In genomic region chr4:973431-974397, GRCh38 we compare ENCODE assay signal across 8 cellular contexts. TPM values are rescaled to one million over a fixed set of nuclear protein-coding genes. Genes with fewer than 3 reads are reported as not detected.
DNase-seq lines count a peak whose midpoint lies in the region; ATAC-seq, FAIRE-seq and TF ChIP-seq lines count a peak whose summit lies in the region.

A gene with protein sequence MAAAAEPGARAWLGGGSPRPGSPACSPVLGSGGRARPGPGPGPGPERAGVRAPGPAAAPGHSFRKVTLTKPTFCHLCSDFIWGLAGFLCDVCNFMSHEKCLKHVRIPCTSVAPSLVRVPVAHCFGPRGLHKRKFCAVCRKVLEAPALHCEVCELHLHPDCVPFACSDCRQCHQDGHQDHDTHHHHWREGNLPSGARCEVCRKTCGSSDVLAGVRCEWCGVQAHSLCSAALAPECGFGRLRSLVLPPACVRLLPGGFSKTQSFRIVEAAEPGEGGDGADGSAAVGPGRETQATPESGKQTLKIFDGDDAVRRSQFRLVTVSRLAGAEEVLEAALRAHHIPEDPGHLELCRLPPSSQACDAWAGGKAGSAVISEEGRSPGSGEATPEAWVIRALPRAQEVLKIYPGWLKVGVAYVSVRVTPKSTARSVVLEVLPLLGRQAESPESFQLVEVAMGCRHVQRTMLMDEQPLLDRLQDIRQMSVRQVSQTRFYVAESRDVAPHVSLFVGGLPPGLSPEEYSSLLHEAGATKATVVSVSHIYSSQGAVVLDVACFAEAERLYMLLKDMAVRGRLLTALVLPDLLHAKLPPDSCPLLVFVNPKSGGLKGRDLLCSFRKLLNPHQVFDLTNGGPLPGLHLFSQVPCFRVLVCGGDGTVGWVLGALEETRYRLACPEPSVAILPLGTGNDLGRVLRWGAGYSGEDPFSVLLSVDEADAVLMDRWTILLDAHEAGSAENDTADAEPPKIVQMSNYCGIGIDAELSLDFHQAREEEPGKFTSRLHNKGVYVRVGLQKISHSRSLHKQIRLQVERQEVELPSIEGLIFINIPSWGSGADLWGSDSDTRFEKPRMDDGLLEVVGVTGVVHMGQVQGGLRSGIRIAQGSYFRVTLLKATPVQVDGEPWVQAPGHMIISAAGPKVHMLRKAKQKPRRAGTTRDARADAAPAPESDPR (minus strand): TSS chr4:973569. CDS start chr4:973482, 87 bp downstream.

- H3K4ac ChIP-seq in H1 (replicated peaks; ENCODE audit: insufficient read length, low read depth, low read length): no peak within 1 kb of the TSS
- no peak within 1 kb of the TSS for H3K4ac ChIP-seq in mesendoderm (ENCODE audit: low read depth, low read length)

- no peak within 1 kb of the TSS for H2BK5ac ChIP-seq in H1 (ENCODE audit: low read depth, low read length)
- no peak within 1 kb of the TSS for H2BK5ac ChIP-seq in mesendoderm (ENCODE audit: low read length)

- peak within 1 kb of the TSS in 1 of 4 experiments; percentile 65; a peak in 1 of 7 replicates for H3K9ac ChIP-seq in H1 (replicated peaks in 1 of 4; ENCODE audit: extremely low read depth in 1 of 4, low read depth in 3 of 4, low read length in 3 of 4)
- peak within 1 kb of the TSS; percentile 68 for H3K9ac ChIP-seq in mesendoderm (ENCODE audit: low read length)

- H3K56ac ChIP-seq in H1 (replicated peaks; ENCODE audit: insufficient read length, low read depth, low read length) (no peak within 1 kb of the TSS), mesendoderm (ENCODE audit: low read length) (peak within 1 kb of the TSS; percentile 81)

- ATAC-seq in HG02981 (IDR thresholded peaks at IDR 0.05; ENCODE audit: unreplicated experiment): peak; percentile 59

- no peak for TF ChIP-seq RAD21 in H1 (IDR thresholded peaks at IDR 0.05 in 1 of 2, conservative IDR thresholded peaks at IDR 0.05 in 1 of 2; ENCODE audit: low read depth in 2 of 2, low read length in 2 of 2)

- no peak for TF ChIP-seq POLR2A in H1 (IDR thresholded peaks at IDR 0.05; ENCODE audit: control extremely low read depth in 1 of 2, low read depth in 2 of 2, low read length in 2 of 2)

- H3K36me3 ChIP-seq in H1 (ENCODE audit: control insufficient read depth in 2 of 4, insufficient read depth in 4 of 4, low read length in 3 of 4): no peaks in the 10 kb centered on the region
- no peaks in the 10 kb centered on the region for H3K36me3 ChIP-seq in mesendoderm (ENCODE audit: control insufficient read depth, insufficient read depth, low read length)

- H3K4me2 ChIP-seq in H1 (ENCODE audit: insufficient read depth in 1 of 2, low read depth in 2 of 2, low read length in 2 of 2) (peak within 1 kb of the TSS; percentile 77 to 95), mesendoderm (ENCODE audit: low read length) (peak within 1 kb of the TSS; percentile 24)

- H3K79me2 ChIP-seq in H1 (ENCODE audit: control insufficient read depth in 1 of 2, insufficient read depth in 2 of 2, low read length in 2 of 2) (no peaks in the 10 kb centered on the region), mesendoderm (ENCODE audit: control insufficient read depth, insufficient read depth, low read length) (no peaks in the 10 kb centered on the region)

- WGBS in H1 (ENCODE audit: extremely low coverage in 1 of 2, insufficient coverage in 1 of 2, insufficient read length in 1 of 2, insufficient replicate concordance in 2 of 2, low coverage in 1 of 2, low lambda C conversion rate in 2 of 2, missing lambda C conversion rate in 1 of 2), 2 experiments: 35% methylated on average over 37 of the region's 123 CpGs; no CpG with 5 or more reads in 1 of the 2 experiments
- WGBS in mesendoderm (ENCODE audit: extremely low coverage, insufficient coverage, low lambda C conversion rate): no CpG with 5 or more reads among the region's 123 CpGs

- no peak within 1 kb of the TSS for H3K27ac ChIP-seq in H1 (ENCODE audit: low read depth, low read length)
- H3K27ac ChIP-seq in mesendoderm (ENCODE audit: low read depth, low read length): no peak within 1 kb of the TSS

- peaks cover 0 to 33% (median 24%) of the 10 kb centered on the region in 4 experiments; a peak in 5 of 7 replicates for H3K27me3 ChIP-seq in H1 (replicated peaks in 1 of 4; ENCODE audit: control insufficient read depth in 3 of 4, extremely low read depth in 1 of 4, insufficient read depth in 3 of 4, low read length in 3 of 4)
- H3K27me3 ChIP-seq in mesendoderm (ENCODE audit: insufficient read depth, low read length, poor library complexity): no peaks in the 10 kb centered on the region

- H3K14ac ChIP-seq in H1 (ENCODE audit: insufficient read length): no peak within 1 kb of the TSS

- POLR2A ChIA-PET in activated CD8-positive, alpha-beta memory T cell treated with anti-CD3 and anti-CD28 coated beads for 36 hours (lab: Charles Lee): no interaction called here
- POLR2A ChIA-PET in H1 (lab: Charles Lee; ENCODE audit: partially characterized antibody): no interaction called here

- H4K20me1 ChIP-seq in H1 (replicated peaks in 1 of 2; ENCODE audit: control insufficient read depth in 1 of 2, insufficient read depth in 2 of 2, low read length in 2 of 2): peaks cover 6 to 13% of the 10 kb centered on the region in 2 experiments

- no peak within 1 kb of the TSS for H4K91ac ChIP-seq in H1 (replicated peaks; ENCODE audit: insufficient read length, low read length)

- H3K4me3 ChIP-seq in H1 (ENCODE audit: extremely low read depth in 1 of 4, insufficient read depth in 2 of 4, low read depth in 3 of 4, low read length in 4 of 4) (peak within 1 kb of the TSS; percentile 51 to 80 (median 64)), mesendoderm (ENCODE audit: low read length) (peak within 1 kb of the TSS; percentile 49)

- peaks cover 5% of the 10 kb centered on the region; the same call in 1 of the 2 replicates for H3K23me2 ChIP-seq in H1 (ENCODE audit: low read depth, low read length)

- no peak within 1 kb of the TSS; the same call in 1 of the 2 replicates for H2AFZ ChIP-seq in H1 (ENCODE audit: low read length)

- TF ChIP-seq EP300 in H1 (IDR thresholded peaks at IDR 0.05; ENCODE audit: borderline replicate concordance in 1 of 2, low read depth in 2 of 2, low read length in 2 of 2): no peak

- FAIRE-seq in H1 (lab: Jason Lieb, UNC): no peak

- CTCF ChIA-PET in activated CD8-positive, alpha-beta memory T cell treated with anti-CD3 and anti-CD28 coated beads for 36 hours (lab: Charles Lee): no interaction called here
- CTCF ChIA-PET in H1 (lab: Charles Lee; ENCODE audit: partially characterized antibody): no interaction called here

- H3K9me3 ChIP-seq in H1 (ENCODE audit: insufficient read depth in 2 of 2, low read depth in 1 of 2, low read length in 1 of 2): peaks cover 5 to 11% of the 10 kb centered on the region in 2 experiments; a peak in 1 of 4 replicates

- no peak within 1 kb of the TSS; the same call in 1 of the 2 replicates for H3K18ac ChIP-seq in H1 (ENCODE audit: extremely low read depth, low read length)
- no peak within 1 kb of the TSS for H3K18ac ChIP-seq in mesendoderm (ENCODE audit: low read length)

- peaks cover 0 to 6% (median 2%) of the 10 kb centered on the region in 4 experiments; a peak in 3 of 7 replicates for H3K4me1 ChIP-seq in H1 (replicated peaks in 1 of 4; ENCODE audit: control insufficient read depth in 3 of 4, insufficient read depth in 4 of 4, low read length in 3 of 4)
- peaks cover 12% of the 10 kb centered on the region for H3K4me1 ChIP-seq in mesendoderm (ENCODE audit: control insufficient read depth, low read depth, low read length)

- H4K5ac ChIP-seq in H1 (ENCODE audit: insufficient read length, low read depth, low read length) (peak within 1 kb of the TSS; percentile 43), mesendoderm (ENCODE audit: low read length) (no peak within 1 kb of the TSS)

- no peak within 1 kb of the TSS; the same call in 1 of the 2 replicates for H2AK5ac ChIP-seq in H1 (ENCODE audit: low read depth, low read length)
- H2AK5ac ChIP-seq in mesendoderm (ENCODE audit: low read length): no peak within 1 kb of the TSS

- H3K79me1 ChIP-seq in H1 (ENCODE audit: low read depth, low read length) (no peaks in the 10 kb centered on the region), mesendoderm (ENCODE audit: low read length) (no peaks in the 10 kb centered on the region)

- H3K23ac ChIP-seq in H1 (ENCODE audit: insufficient read length) (no peak within 1 kb of the TSS), mesendoderm (ENCODE audit: low read length) (peak within 1 kb of the TSS; percentile 94)

- DNase-seq in NCI-H1436 (lab: John Stamatoyannopoulos, UW) (peak; percentile 50), NCI-H1436 treated with DMSO at 0.1 percent for 48 hours (lab: John Stamatoyannopoulos, UW) (no peak), NCI-H774 (lab: John Stamatoyannopoulos, UW) (peak; percentile 50), H1 (ENCODE audit: low read depth in 1 of 2, low spot score in 2 of 2) (peak in 1 of 2 experiments; percentile 90), mesendoderm (peak; percentile 78)
- peak; percentile 80 for DNase-seq in stimulated activated CD8-positive, alpha-beta memory T cell treated with anti-CD3 and anti-CD28 coated beads, Interleukin-12 subunit alpha, Interleukin-12 subunit beta, amount 100 ng/mL, for 1 hour (ENCODE audit: low read depth)

- no peak for TF ChIP-seq CTCF in H1 (IDR thresholded peaks at IDR 0.05; ENCODE audit: control extremely low read depth in 1 of 3, insufficient read depth in 1 of 3, low read depth in 1 of 3, low read length in 3 of 3)

- H4K8ac ChIP-seq in H1 (ENCODE audit: extremely low read depth, insufficient read depth, low read length): peak within 1 kb of the TSS; percentile 85
- H4K8ac ChIP-seq in mesendoderm (ENCODE audit: low read depth, low read length): no peak within 1 kb of the TSS

- H2BK120ac ChIP-seq in H1 (replicated peaks; ENCODE audit: low read depth, low read length): no peak within 1 kb of the TSS
- H2BK120ac ChIP-seq in mesendoderm (ENCODE audit: low read depth, low read length): no peak within 1 kb of the TSS

- no peak within 1 kb of the TSS for H2BK12ac ChIP-seq in H1 (ENCODE audit: low read depth, low read length)

- H2BK15ac ChIP-seq in H1 (ENCODE audit: low read length): no peak within 1 kb of the TSS
- H2BK15ac ChIP-seq in mesendoderm (replicated peaks; ENCODE audit: low read depth): no peak within 1 kb of the TSS

- H2BK20ac ChIP-seq in H1 (ENCODE audit: low read length): no peak within 1 kb of the TSS

TF ChIP-seq in H1, 55 proteins besides CTCF, POLR2A, EP300 and RAD21 (continues in another document):
- no peak for TF ChIP-seq RXRA (IDR thresholded peaks at IDR 0.05; ENCODE audit: insufficient read depth, low read depth, low read length)
- no peak for TF ChIP-seq HDAC2 (IDR thresholded peaks at IDR 0.05; ENCODE audit: borderline replicate concordance in 1 of 2, low read depth in 2 of 2, low read length in 2 of 2)

RNA-seq across cellular contexts. Expression of the gene that starts here (rescaled TPM):
- 10 to 100 TPM; 15.0 to 15.3 TPM for total RNA-seq in activated CD8-positive, alpha-beta memory T cell treated with anti-CD3 and anti-CD28 coated beads for 36 hours
- total RNA-seq in H1 (2021; fragmentation: NEBNext Ultra II Directional; extraction: Animal tissue kit (Norgen Biotek cat#: 25700)): 9.3 and 9.7 TPM in 2 replicates
- 7.3 and 14.5 TPM in 2 replicates for polyA plus RNA-seq in H1 (2011; rRNA removed)
- polyA plus RNA-seq in H1 (2011; cell fraction: cytosol; rRNA removed): 11.1 TPM
- 97.1 TPM for polyA plus RNA-seq in H1 (2011; cell fraction: nucleus; rRNA removed)
- polyA plus RNA-seq in H1 (2012, experiment 1 of 2): 6.3 to 10.5 TPM (median 9.8 TPM) in 4 replicates
- polyA plus RNA-seq in H1 (2012, experiment 2 of 2): 5.8 TPM
- 5.9 TPM for polyA plus RNA-seq in H1 (2013, experiment 1 of 2)
- 5.2 TPM for polyA plus RNA-seq in H1 (2013, experiment 2 of 2)
- polyA minus RNA-seq in H1 (2011; rRNA and poly(A)+ RNA removed): 3.4 and 6.0 TPM in 2 replicates
- polyA minus RNA-seq in H1 (2011; cell fraction: cytosol; rRNA and poly(A)+ RNA removed): 10.1 TPM
- 13.6 TPM for polyA minus RNA-seq in H1 (2011; cell fraction: nucleus; rRNA and poly(A)+ RNA removed)
- 1.9 TPM for polyA plus RNA-seq in mesendoderm (2013, experiment 1 of 2)
- 1.7 TPM for polyA plus RNA-seq in mesendoderm (2013, experiment 2 of 2)
